8 cellular contexts compared by ENCODE assay signal in the genomic region with DNA sequence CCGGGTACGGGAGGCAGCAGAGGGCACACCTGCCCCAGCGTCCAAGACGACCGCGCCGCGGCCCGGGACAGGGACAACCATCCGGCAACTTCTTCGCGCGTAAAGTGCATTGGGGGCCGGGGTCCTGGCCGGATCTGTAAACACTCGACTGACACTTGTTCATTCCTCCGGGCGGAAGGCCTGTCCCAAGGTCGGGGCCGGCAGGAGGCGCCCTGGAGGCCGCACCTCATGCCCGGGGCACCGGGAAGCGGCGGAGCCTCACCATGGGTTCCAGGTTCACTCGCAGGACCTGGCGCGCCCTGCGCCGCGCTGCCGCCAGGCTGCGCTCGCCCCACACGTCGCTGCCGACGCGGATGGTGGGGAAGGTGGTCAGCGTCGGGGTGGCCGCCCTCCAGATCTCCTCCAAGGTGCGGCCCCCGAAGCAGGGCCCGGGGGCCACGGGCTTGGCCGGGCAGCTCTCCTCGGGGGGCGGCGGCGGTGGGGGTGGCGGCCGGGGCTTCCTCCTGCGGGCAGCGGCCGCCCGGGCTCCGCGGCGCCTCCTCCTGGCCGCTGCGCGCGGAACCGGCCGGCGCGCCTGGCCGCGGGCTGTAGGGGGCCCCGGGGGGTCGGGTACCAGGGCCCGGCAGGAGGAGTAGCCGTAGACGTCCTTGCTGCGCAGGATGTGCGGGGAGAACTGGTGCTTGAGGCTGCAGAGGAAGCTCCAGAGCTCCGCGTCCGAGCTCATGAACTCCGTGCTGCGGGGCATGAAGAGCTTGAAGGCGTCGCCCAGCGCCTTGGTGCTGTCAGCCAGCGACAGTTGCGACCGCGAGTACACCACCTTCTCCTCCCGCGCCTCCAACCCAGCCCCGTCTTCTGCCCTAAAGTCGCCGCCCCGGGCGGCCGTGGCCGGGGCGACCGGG. TPM values are rescaled to one million over a fixed set of nuclear protein-coding genes. Genes with fewer than 3 reads are reported as not detected.
DNase-seq lines count a peak whose midpoint lies in the region; ATAC-seq and TF ChIP-seq lines count a peak whose summit lies in the region.

No MANE protein-coding gene starts in this region.

- no peaks in the 10 kb centered on the region for H3K79me2 ChIP-seq in OCI-LY1 (ENCODE audit: insufficient read depth, low read length)

- no peaks in the 10 kb centered on the region for H3F3A ChIP-seq in OCI-LY1 (ENCODE audit: insufficient read depth, low read length)

- peak overlapping the region; percentile 73 to 96 (median 90) for H3K27ac Mint-ChIP-seq in naive B cell
- H3K27ac Mint-ChIP-seq in stimulated activated memory B cell treated with anti-CD40 and anti-IgM and Interleukin-4, amounts not matched to agents 10 μg/mL and 1 μg/mL and 100 μg/mL, for 72 hours = peak overlapping the region; percentile 91

- H3K36me3 Mint-ChIP-seq in naive B cell = no peaks in the 10 kb centered on the region
- no peaks in the 10 kb centered on the region for H3K36me3 Mint-ChIP-seq in stimulated activated memory B cell treated with anti-CD40 and anti-IgM and Interleukin-4, amounts not matched to agents 10 μg/mL and 1 μg/mL and 100 μg/mL, for 72 hours

- H3K4me2 ChIP-seq in OCI-LY1 (ENCODE audit: low read length) = peak overlapping the region; percentile 69

- H3K36me3 ChIP-seq in OCI-LY1 (ENCODE audit: insufficient read depth, low read length) (no peaks in the 10 kb centered on the region), esophagus muscularis mucosa (no peaks in the 10 kb centered on the region)

- TF ChIP-seq CTCF in OCI-LY1 (IDR thresholded peaks at IDR 0.05; ENCODE audit: low read length) = peak; percentile 97
- TF ChIP-seq CTCF in esophagus muscularis mucosa (IDR thresholded peaks at IDR 0.05) = peak; percentile 46 to 90 (median 68)

- no peaks in the 10 kb centered on the region for H3K27me3 ChIP-seq in OCI-LY1 (ENCODE audit: insufficient read depth, low read length)
- no peaks in the 10 kb centered on the region for H3K27me3 ChIP-seq in esophagus muscularis mucosa

- peak overlapping the region; percentile 82 to 98 (median 94) for H3K4me3 Mint-ChIP-seq in naive B cell
- peak overlapping the region; percentile 85 for H3K4me3 Mint-ChIP-seq in stimulated activated memory B cell treated with anti-CD40 and anti-IgM and Interleukin-4, amounts not matched to agents 10 μg/mL and 1 μg/mL and 100 μg/mL, for 72 hours

- H3K9me3 Mint-ChIP-seq in naive B cell = peaks cover 0 to 4% (median 0%) of the 10 kb centered on the region in 7 donors
- H3K9me3 Mint-ChIP-seq in stimulated activated memory B cell treated with anti-CD40 and anti-IgM and Interleukin-4, amounts not matched to agents 10 μg/mL and 1 μg/mL and 100 μg/mL, for 72 hours = peaks cover 2% of the 10 kb centered on the region

- TF ChIP-seq EP300 in esophagus muscularis mucosa (IDR thresholded peaks at IDR 0.05) = no peak

- H3K9me2 ChIP-seq in OCI-LY1 (ENCODE audit: low read depth, low read length) = no peaks in the 10 kb centered on the region

- H3K9ac ChIP-seq in OCI-LY1 (ENCODE audit: low read length) = peak overlapping the region; percentile 62

- peaks cover 11% of the 10 kb centered on the region for H3K4me1 ChIP-seq in OCI-LY1 (ENCODE audit: insufficient read depth, low read length, severe bottlenecking)
- peaks cover 14 to 32% (median 27%) of the 10 kb centered on the region in 4 donors for H3K4me1 ChIP-seq in esophagus muscularis mucosa

- WGBS in esophagus muscularis mucosa = 20% methylated on average over 2 of the region's 101 CpGs

- peak overlapping the region; percentile 4; the same call in 1 of the 2 replicates for H2AFZ ChIP-seq in OCI-LY1 (ENCODE audit: low read length)

- DNase-seq in COLO668 (lab: John Stamatoyannopoulos, UW; ENCODE audit: unreplicated experiment) = peak; percentile 86
- peak; percentile 85 for DNase-seq in activated T-cell treated with anti-CD3 and anti-CD28 coated beads for 48 hours (ENCODE audit: low read depth)
- DNase-seq in esophagus muscularis mucosa (ENCODE audit: extremely low spot score) = no peak
- DNase-seq in naive B cell = peak; percentile 79

- TF ChIP-seq POLR2A in esophagus muscularis mucosa (IDR thresholded peaks at IDR 0.05; ENCODE audit: low read depth) = no peak

- H3K4me3 ChIP-seq in OCI-LY1 (ENCODE audit: low read depth, low read length, poor library complexity, severe bottlenecking) = peak overlapping the region; percentile 67
- H3K4me3 ChIP-seq in esophagus muscularis mucosa = peak overlapping the region; percentile 65 to 94 (median 88)

- H3K27me3 Mint-ChIP-seq in naive B cell = no peaks in the 10 kb centered on the region
- H3K27me3 Mint-ChIP-seq in stimulated activated memory B cell treated with anti-CD40 and anti-IgM and Interleukin-4, amounts not matched to agents 10 μg/mL and 1 μg/mL and 100 μg/mL, for 72 hours = no peaks in the 10 kb centered on the region

- H3K27ac ChIP-seq in OCI-LY1 (ENCODE audit: low read depth, low read length, poor library complexity, severe bottlenecking) (no peak overlapping the region), esophagus muscularis mucosa (replicated peaks in 1 of 4) (peak overlapping the region; percentile 96 to 99 (median 96))

- no peaks in the 10 kb centered on the region for H3K9me3 ChIP-seq in OCI-LY1 (ENCODE audit: low read length)
- H3K9me3 ChIP-seq in esophagus muscularis mucosa = no peaks in the 10 kb centered on the region

- intact Hi-C loops in esophagus muscularis mucosa (cut with DNase I) = loop anchor here (2.0 to 5.0 kb wide), 2 partner anchors 77 to 378 kb away; a partner anchor contains a TSS

- peaks cover 15 to 25% (median 22%) of the 10 kb centered on the region in 3 donors for H3K4me1 Mint-ChIP-seq in naive B cell
- H3K4me1 Mint-ChIP-seq in stimulated activated memory B cell treated with anti-CD40 and anti-IgM and Interleukin-4, amounts not matched to agents 10 μg/mL and 1 μg/mL and 100 μg/mL, for 72 hours = peaks cover 27% of the 10 kb centered on the region

- ATAC-seq in GM19372 (IDR thresholded peaks at IDR 0.05; ENCODE audit: low read depth, unreplicated experiment) = peak; percentile 48
- ATAC-seq in HG03520 (IDR thresholded peaks at IDR 0.05; ENCODE audit: unreplicated experiment) = peak; percentile 47
- ATAC-seq in naive B cell (ENCODE audit: low read depth in 2 of 2) = peak; percentile 56 to 58
- peak; percentile 77 for ATAC-seq in stimulated activated memory B cell treated with anti-CD40 and anti-IgM and Interleukin-4, amounts not matched to agents 10 μg/mL and 1 μg/mL and 100 μg/mL, for 72 hours

- no peaks in the 10 kb centered on the region for H4K20me1 ChIP-seq in OCI-LY1 (ENCODE audit: insufficient read depth, low read length)

RNA-seq across cellular contexts. Expression of a gene that starts 0.7 kb away (rescaled TPM):
- total RNA-seq in esophagus muscularis mucosa = 100 to 1,000 TPM in 1 of 4 donors, 10 to 100 TPM in 3; 23.2 to 145 (median 30.1) TPM
- polyA plus RNA-seq in naive B cell (ENCODE audit: low read depth in 6 of 6) = 10 to 100 TPM in 1 of 6 donors, 1 to 10 TPM in 5; 6.9 to 11.1 (median 8.8) TPM
